15 cellular contexts compared by ENCODE assay signal in genomic region chr7:149820622-149821190, GRCh38. TPM values are rescaled to one million over a fixed set of nuclear protein-coding genes. Genes with fewer than 3 reads are reported as not detected.
"Had no signal": no experiment of that assay in that cellular context is flagged by ENCODE, and none has a peak within 500 bp of the region (broad histone marks: within the 10 kb centered on the region; RNA-seq: fewer than 3 reads in every experiment).

No MANE protein-coding gene starts in this region.

- H3K27ac ChIP-seq: ascending aorta, breast epithelium, epithelial cell of prostate, neutrophil, suprapubic skin had no signal

- DNase-seq: activated CD4-positive, alpha-beta T cell treated with anti-CD3 and anti-CD28 coated beads, Interleukin-2, amount 50 U/mL, for 1 hour; activated naive CD4-positive, alpha-beta T cell; activated naive CD8-positive, alpha-beta T cell treated with anti-CD3 and anti-CD28 coated beads, Interleukin-2, amount 50 U/mL, for 24 hours; foreskin melanocyte; immature natural killer cell; mammary epithelial cell; naive thymus-derived CD4-positive, alpha-beta T cell had no signal

- H3K9me3 ChIP-seq: ascending aorta, breast epithelium, neutrophil, suprapubic skin had no signal

- H3K4me1 ChIP-seq: ascending aorta, breast epithelium had no signal

- H3K4me3 ChIP-seq: ascending aorta, breast epithelium, smooth muscle cell, suprapubic skin had no signal

- H3K36me3 ChIP-seq: ascending aorta, breast epithelium, neutrophil, suprapubic skin had no signal

- H3K27me3 ChIP-seq: ascending aorta, breast epithelium, neutrophil, suprapubic skin had no signal

- ATAC-seq: activated CD4-positive, CD25-positive, alpha-beta regulatory T cell treated with anti-CD3 and anti-CD28 coated beads, Interleukin-2, amount 50 U/mL, for 24 hours; activated naive CD8-positive, alpha-beta T cell treated with anti-CD3 and anti-CD28 coated beads, Interleukin-2, amount 50 U/mL, for 24 hours; naive thymus-derived CD4-positive, alpha-beta T cell had no signal

RNA-seq across cellular contexts. Expression of gene ZNF467, which starts 47.3 kb away (rescaled TPM):
- total RNA-seq: activated CD8-positive, alpha-beta memory T cell treated with anti-CD3 and anti-CD28 coated beads for 36 hours had no signal
